In genomic region chr3:107685383-107685782, GRCh38 we compare ENCODE assay signal across 1 cellular context.
TF ChIP-seq lines count a peak whose summit lies in the region.

No MANE protein-coding gene starts in this region.

TF ChIP-seq in HepG2, 621 proteins besides CTCF, POLR2A, EP300 and RAD21 (continued from another document):
- 0 out of 4 replicates have a peak, but pooled peaks of 1 of the 2 experiments have one; percentile 1 for TF ChIP-seq HMGXB4 (CRISPR knock-in tag; IDR thresholded peaks at IDR 0.05; ENCODE audit: borderline replicate concordance in 1 of 2, low read depth in 1 of 2)
- peak; percentile 10; the same call in 1 of the 2 replicates for TF ChIP-seq MEIS1 (CRISPR knock-in tag; IDR thresholded peaks at IDR 0.05; ENCODE audit: borderline replicate concordance)
